Comparison of ENCODE assay signal across 2 cellular contexts in the genomic region with DNA sequence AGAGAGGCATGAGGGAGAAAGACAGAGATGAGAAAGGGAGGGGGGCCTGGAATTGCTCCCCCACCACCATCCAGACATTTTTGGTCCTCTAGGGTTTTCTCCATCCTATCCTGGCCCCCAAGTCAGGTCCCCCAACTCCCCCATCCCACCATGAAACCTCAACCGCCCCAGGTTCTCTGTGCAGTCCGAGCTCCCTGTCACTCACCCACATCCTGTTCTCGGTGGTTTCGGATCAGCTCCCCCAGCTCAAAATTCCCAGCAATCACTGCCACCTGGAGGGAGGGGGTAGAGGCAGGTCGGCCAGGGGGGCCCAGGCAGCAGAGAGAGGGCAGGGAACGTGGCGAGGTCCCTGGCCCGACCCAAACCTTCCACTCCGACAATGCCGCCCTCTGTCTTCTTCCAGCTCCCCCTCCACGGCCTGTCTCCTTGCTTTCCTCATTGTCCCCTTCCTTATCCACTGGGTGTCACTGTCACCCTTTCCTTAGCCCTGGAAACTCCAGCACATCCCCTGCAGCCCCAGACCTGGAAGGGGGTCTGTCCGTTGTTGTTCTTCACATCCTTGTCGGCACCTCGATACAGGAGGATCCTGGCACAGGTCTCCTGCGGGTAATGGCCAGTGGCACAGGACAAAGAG.
TF ChIP-seq lines count a peak whose summit lies in the region.

No MANE protein-coding gene starts in this region.

TF ChIP-seq in Ishikawa, 13 proteins besides CTCF, POLR2A, EP300 and RAD21:
- TF ChIP-seq TEAD4 (IDR thresholded peaks at IDR 0.05) (no peak), FOXM1 (IDR thresholded peaks at IDR 0.05; ENCODE audit: borderline replicate concordance, low read depth) (no peak), CEBPB (IDR thresholded peaks at IDR 0.05) (no peak), YY1 (IDR thresholded peaks at IDR 0.05; ENCODE audit: low read depth) (no peak), ZBTB7A (IDR thresholded peaks at IDR 0.05; ENCODE audit: low read depth) (no peak), TCF12 (IDR thresholded peaks at IDR 0.05; ENCODE audit: low read depth) (no peak), EGR1 (IDR thresholded peaks at IDR 0.05) (no peak), CREB1 (IDR thresholded peaks at IDR 0.05; ENCODE audit: low read depth) (no peak), NFIC (IDR thresholded peaks at IDR 0.05) (no peak), TAF1 (IDR thresholded peaks at IDR 0.05; ENCODE audit: low read depth) (no peak)
- TF ChIP-seq, protein P1, sequence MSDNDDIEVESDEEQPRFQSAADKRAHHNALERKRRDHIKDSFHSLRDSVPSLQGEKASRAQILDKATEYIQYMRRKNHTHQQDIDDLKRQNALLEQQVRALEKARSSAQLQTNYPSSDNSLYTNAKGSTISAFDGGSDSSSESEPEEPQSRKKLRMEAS (IDR thresholded peaks at IDR 0.05): no peak
- TF ChIP-seq, protein P2, sequence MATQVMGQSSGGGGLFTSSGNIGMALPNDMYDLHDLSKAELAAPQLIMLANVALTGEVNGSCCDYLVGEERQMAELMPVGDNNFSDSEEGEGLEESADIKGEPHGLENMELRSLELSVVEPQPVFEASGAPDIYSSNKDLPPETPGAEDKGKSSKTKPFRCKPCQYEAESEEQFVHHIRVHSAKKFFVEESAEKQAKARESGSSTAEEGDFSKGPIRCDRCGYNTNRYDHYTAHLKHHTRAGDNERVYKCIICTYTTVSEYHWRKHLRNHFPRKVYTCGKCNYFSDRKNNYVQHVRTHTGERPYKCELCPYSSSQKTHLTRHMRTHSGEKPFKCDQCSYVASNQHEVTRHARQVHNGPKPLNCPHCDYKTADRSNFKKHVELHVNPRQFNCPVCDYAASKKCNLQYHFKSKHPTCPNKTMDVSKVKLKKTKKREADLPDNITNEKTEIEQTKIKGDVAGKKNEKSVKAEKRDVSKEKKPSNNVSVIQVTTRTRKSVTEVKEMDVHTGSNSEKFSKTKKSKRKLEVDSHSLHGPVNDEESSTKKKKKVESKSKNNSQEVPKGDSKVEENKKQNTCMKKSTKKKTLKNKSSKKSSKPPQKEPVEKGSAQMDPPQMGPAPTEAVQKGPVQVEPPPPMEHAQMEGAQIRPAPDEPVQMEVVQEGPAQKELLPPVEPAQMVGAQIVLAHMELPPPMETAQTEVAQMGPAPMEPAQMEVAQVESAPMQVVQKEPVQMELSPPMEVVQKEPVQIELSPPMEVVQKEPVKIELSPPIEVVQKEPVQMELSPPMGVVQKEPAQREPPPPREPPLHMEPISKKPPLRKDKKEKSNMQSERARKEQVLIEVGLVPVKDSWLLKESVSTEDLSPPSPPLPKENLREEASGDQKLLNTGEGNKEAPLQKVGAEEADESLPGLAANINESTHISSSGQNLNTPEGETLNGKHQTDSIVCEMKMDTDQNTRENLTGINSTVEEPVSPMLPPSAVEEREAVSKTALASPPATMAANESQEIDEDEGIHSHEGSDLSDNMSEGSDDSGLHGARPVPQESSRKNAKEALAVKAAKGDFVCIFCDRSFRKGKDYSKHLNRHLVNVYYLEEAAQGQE (IDR thresholded peaks at IDR 0.05; ENCODE audit: low read depth): no peak
- TF ChIP-seq, protein P3, sequence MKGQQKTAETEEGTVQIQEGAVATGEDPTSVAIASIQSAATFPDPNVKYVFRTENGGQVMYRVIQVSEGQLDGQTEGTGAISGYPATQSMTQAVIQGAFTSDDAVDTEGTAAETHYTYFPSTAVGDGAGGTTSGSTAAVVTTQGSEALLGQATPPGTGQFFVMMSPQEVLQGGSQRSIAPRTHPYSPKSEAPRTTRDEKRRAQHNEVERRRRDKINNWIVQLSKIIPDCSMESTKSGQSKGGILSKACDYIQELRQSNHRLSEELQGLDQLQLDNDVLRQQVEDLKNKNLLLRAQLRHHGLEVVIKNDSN (IDR thresholded peaks at IDR 0.05): no peak

TF ChIP-seq in HepG2, 621 proteins besides CTCF, POLR2A, EP300 and RAD21:
- peak; percentile 55 for TF ChIP-seq STAG1 (CRISPR knock-in tag; IDR thresholded peaks at IDR 0.05)
- TF ChIP-seq TRIM24 (CRISPR knock-in tag; IDR thresholded peaks at IDR 0.05): no peak
